ENCODE assay signal across 1 cellular context in genomic region chr2:31347319-31347718, GRCh38.
TF ChIP-seq lines count a peak whose summit lies in the region.

No MANE protein-coding gene starts in this region.

TF ChIP-seq in IMR-90, 13 proteins besides CTCF, POLR2A, EP300 and RAD21 (continued from another document):
- TF ChIP-seq, protein P1, sequence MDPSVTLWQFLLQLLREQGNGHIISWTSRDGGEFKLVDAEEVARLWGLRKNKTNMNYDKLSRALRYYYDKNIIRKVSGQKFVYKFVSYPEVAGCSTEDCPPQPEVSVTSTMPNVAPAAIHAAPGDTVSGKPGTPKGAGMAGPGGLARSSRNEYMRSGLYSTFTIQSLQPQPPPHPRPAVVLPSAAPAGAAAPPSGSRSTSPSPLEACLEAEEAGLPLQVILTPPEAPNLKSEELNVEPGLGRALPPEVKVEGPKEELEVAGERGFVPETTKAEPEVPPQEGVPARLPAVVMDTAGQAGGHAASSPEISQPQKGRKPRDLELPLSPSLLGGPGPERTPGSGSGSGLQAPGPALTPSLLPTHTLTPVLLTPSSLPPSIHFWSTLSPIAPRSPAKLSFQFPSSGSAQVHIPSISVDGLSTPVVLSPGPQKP (IDR thresholded peaks at IDR 0.05; ENCODE audit: borderline replicate concordance, low read depth, low read length): no peak
